Comparison of ENCODE assay signal across 37 cellular contexts in genomic region chr5:21880164-21880563, GRCh38.
"Had no signal": no experiment of that assay in that cellular context is flagged by ENCODE, and none has a peak within 500 bp of the region (broad histone marks: within the 10 kb centered on the region; RNA-seq: fewer than 3 reads in every experiment).

No MANE protein-coding gene starts in this region.

- H3K27ac Mint-ChIP-seq: activated naive CD4-positive, alpha-beta T cell treated with anti-CD3 and anti-CD28 coated beads for 36 hours; activated naive CD4-positive, alpha-beta T cell treated with anti-CD3 and anti-CD28 coated beads, Interleukin-2, amount 10 ng/mL, durations not matched to agents 7 days and 5 days; activated naive CD4-positive, alpha-beta T cell treated with anti-CD3 and anti-CD28 coated beads, Interleukin-2, amount 50 U/mL, for 24 hours; activated naive CD4-positive, alpha-beta T cell treated with anti-CD3 and anti-CD28 coated beads, Interleukin-2, amount 50 U/mL, for 72 hours; activated naive CD8-positive, alpha-beta T cell; activated naive CD8-positive, alpha-beta T cell treated with anti-CD3 and anti-CD28 coated beads for 36 hours; activated naive CD8-positive, alpha-beta T cell treated with anti-CD3 and anti-CD28 coated beads, Interleukin-2, amount 10 ng/mL, durations not matched to agents 7 days and 5 days; activated naive CD8-positive, alpha-beta T cell treated with anti-CD3 and anti-CD28 coated beads, Interleukin-2, amount 50 U/mL, for 24 hours; activated T-cell treated with anti-CD3 and anti-CD28 coated beads, Interleukin-2, amount 50 U/mL, for 24 hours; activated T-cell treated with anti-CD3 and anti-CD28 coated beads, Interleukin-2, amount 50 U/mL, for 72 hours; activated T-helper 1 cell treated with anti-CD3 and anti-CD28 coated beads, Interleukin-12 subunit alpha, Interleukin-12 subunit beta, Interleukin-2, Interleukin-4 antibody, amounts not matched to agents 30 ng/mL and 10 ng/mL and 1 ng/mL, durations not matched to agents 14 hours and 24 hours and 36 hours; activated T-helper 17 cell treated with anti-CD3 and anti-CD28 coated beads, Interleukin-2, amount 50 U/mL, for 72 hours; activated T-helper 2 cell treated with anti-CD3 and anti-CD28 coated beads, Interferon-gamma antibody, Interleukin-2, Interleukin-4, amounts not matched to agents 10 μg/mL and 5 μg/mL and 100 μg/mL, durations not matched to agents 14 hours and 24 hours and 36 hours; brain had no signal

- H3K4me1 ChIP-seq: adrenal gland, ascending aorta, body of pancreas, breast epithelium had no signal

- H3K36me3 ChIP-seq: adrenal gland, ascending aorta, brain microvascular endothelial cell, breast epithelium, cardiac muscle cell had no signal

- H3K27me3 Mint-ChIP-seq: activated naive CD4-positive, alpha-beta T cell treated with anti-CD3 and anti-CD28 coated beads, Interleukin-2, amount 10 ng/mL, durations not matched to agents 7 days and 5 days; activated naive CD4-positive, alpha-beta T cell treated with anti-CD3 and anti-CD28 coated beads, Interleukin-2, amount 50 U/mL, for 24 hours; activated naive CD8-positive, alpha-beta T cell; activated naive CD8-positive, alpha-beta T cell treated with anti-CD3 and anti-CD28 coated beads for 36 hours; activated naive CD8-positive, alpha-beta T cell treated with anti-CD3 and anti-CD28 coated beads, Interleukin-2, amount 10 ng/mL, durations not matched to agents 7 days and 5 days; activated naive CD8-positive, alpha-beta T cell treated with anti-CD3 and anti-CD28 coated beads, Interleukin-2, amount 50 U/mL, for 24 hours; activated T-cell treated with anti-CD3 and anti-CD28 coated beads, Interleukin-2, amount 50 U/mL, for 24 hours; activated T-helper 17 cell treated with anti-CD3 and anti-CD28 coated beads, Interleukin-2, amount 50 U/mL, for 72 hours; central memory CD8-positive, alpha-beta T cell had no signal

- H3K27ac ChIP-seq: adrenal gland, ascending aorta, body of pancreas, brain microvascular endothelial cell, breast epithelium, cardiac muscle cell had no signal

- H3K4me1 Mint-ChIP-seq: activated naive CD4-positive, alpha-beta T cell treated with anti-CD3 and anti-CD28 coated beads, Interleukin-2, amount 10 ng/mL, durations not matched to agents 7 days and 5 days; activated naive CD4-positive, alpha-beta T cell treated with anti-CD3 and anti-CD28 coated beads, Interleukin-2, amount 50 U/mL, for 24 hours; activated naive CD8-positive, alpha-beta T cell treated with anti-CD3 and anti-CD28 coated beads for 36 hours; activated naive CD8-positive, alpha-beta T cell treated with anti-CD3 and anti-CD28 coated beads, Interleukin-2, amount 10 ng/mL, durations not matched to agents 7 days and 5 days; activated naive CD8-positive, alpha-beta T cell treated with anti-CD3 and anti-CD28 coated beads, Interleukin-2, amount 50 U/mL, for 24 hours; activated T-helper 17 cell treated with anti-CD3 and anti-CD28 coated beads, Interleukin-2, amount 50 U/mL, for 72 hours; brain; central memory CD8-positive, alpha-beta T cell had no signal

- H3K27me3 ChIP-seq: adrenal gland, ascending aorta, body of pancreas, brain microvascular endothelial cell, breast epithelium, cardiac muscle cell had no signal

- H3K9me3 ChIP-seq: ascending aorta, body of pancreas, breast epithelium had no signal

- DNase-seq: activated effector memory CD4-positive, alpha-beta T cell treated with anti-CD3 and anti-CD28 coated beads, Interleukin-2, amount 50 U/mL, for 16 hours; activated effector memory CD4-positive, alpha-beta T cell treated with Interleukin-2 at 50 U/mL for 16 hours; activated gamma-delta T cell; activated gamma-delta T cell treated with Interleukin-2 at 50 U/mL for 16 hours; activated naive CD4-positive, alpha-beta T cell; activated naive CD4-positive, alpha-beta T cell treated with anti-CD3 and anti-CD28 coated beads for 36 hours; activated naive CD4-positive, alpha-beta T cell treated with anti-CD3 and anti-CD28 coated beads, Interleukin-2, amount 10 ng/mL, durations not matched to agents 7 days and 5 days; activated naive CD4-positive, alpha-beta T cell treated with anti-CD3 and anti-CD28 coated beads, Interleukin-2, amount 50 U/mL, for 16 hours; activated naive CD4-positive, alpha-beta T cell treated with Interleukin-2 at 50 U/mL for 16 hours; activated naive CD8-positive, alpha-beta T cell treated with anti-CD3 and anti-CD28 coated beads for 36 hours; activated naive CD8-positive, alpha-beta T cell treated with anti-CD3 and anti-CD28 coated beads, Interleukin-2, amount 10 ng/mL, durations not matched to agents 7 days and 5 days; activated naive CD8-positive, alpha-beta T cell treated with anti-CD3 and anti-CD28 coated beads, Interleukin-2, amount 50 U/mL, for 24 hours; activated T-cell treated with anti-CD3 and anti-CD28 coated beads, Interleukin-2, amount 50 U/mL, for 24 hours; activated T-cell treated with anti-CD3 and anti-CD28 coated beads, Interleukin-2, amount 50 U/mL, for 4 hours; activated T-cell treated with anti-CD3 and anti-CD28 coated beads, Interleukin-2, amount 50 U/mL, for 48 hours; activated T-cell treated with anti-CD3 and anti-CD28 coated beads, Interleukin-2, amount 50 U/mL, for 72 hours; adrenal gland; amniotic stem cell; amygdala; anterior cingulate cortex; aorta; body of pancreas; brain microvascular endothelial cell; caudate nucleus; central memory CD4-positive, alpha-beta T cell; cerebellar nuclear complex had no signal

- H3K36me3 Mint-ChIP-seq: activated naive CD4-positive, alpha-beta T cell treated with anti-CD3 and anti-CD28 coated beads, Interleukin-2, amount 10 ng/mL, durations not matched to agents 7 days and 5 days; activated naive CD4-positive, alpha-beta T cell treated with anti-CD3 and anti-CD28 coated beads, Interleukin-2, amount 50 U/mL, for 24 hours; activated naive CD4-positive, alpha-beta T cell treated with anti-CD3 and anti-CD28 coated beads, Interleukin-2, amount 50 U/mL, for 72 hours; activated naive CD8-positive, alpha-beta T cell; activated naive CD8-positive, alpha-beta T cell treated with anti-CD3 and anti-CD28 coated beads for 36 hours; activated naive CD8-positive, alpha-beta T cell treated with anti-CD3 and anti-CD28 coated beads, Interleukin-2, amount 10 ng/mL, durations not matched to agents 7 days and 5 days; brain had no signal

- H3K4me3 ChIP-seq: adrenal gland, ascending aorta, body of pancreas, breast epithelium, cardiac muscle cell had no signal

- H3K9me3 Mint-ChIP-seq: brain had no signal

- H3K4me3 Mint-ChIP-seq: activated naive CD4-positive, alpha-beta T cell treated with anti-CD3 and anti-CD28 coated beads for 36 hours; activated naive CD4-positive, alpha-beta T cell treated with anti-CD3 and anti-CD28 coated beads, Interleukin-2, amount 10 ng/mL, durations not matched to agents 7 days and 5 days; activated naive CD4-positive, alpha-beta T cell treated with anti-CD3 and anti-CD28 coated beads, Interleukin-2, amount 50 U/mL, for 24 hours; activated naive CD8-positive, alpha-beta T cell; activated naive CD8-positive, alpha-beta T cell treated with anti-CD3 and anti-CD28 coated beads for 36 hours; activated naive CD8-positive, alpha-beta T cell treated with anti-CD3 and anti-CD28 coated beads, Interleukin-2, amount 10 ng/mL, durations not matched to agents 7 days and 5 days; activated naive CD8-positive, alpha-beta T cell treated with anti-CD3 and anti-CD28 coated beads, Interleukin-2, amount 50 U/mL, for 24 hours; activated T-cell treated with anti-CD3 and anti-CD28 coated beads, Interleukin-2, amount 50 U/mL, for 24 hours; activated T-cell treated with anti-CD3 and anti-CD28 coated beads, Interleukin-2, amount 50 U/mL, for 4 hours; activated T-cell treated with anti-CD3 and anti-CD28 coated beads, Interleukin-2, amount 50 U/mL, for 72 hours; activated T-helper 1 cell treated with anti-CD3 and anti-CD28 coated beads, Interleukin-12 subunit alpha, Interleukin-12 subunit beta, Interleukin-2, Interleukin-4 antibody, amounts not matched to agents 30 ng/mL and 10 ng/mL and 1 ng/mL, durations not matched to agents 14 hours and 24 hours and 36 hours; activated T-helper 17 cell treated with anti-CD3 and anti-CD28 coated beads, Interleukin-2, amount 50 U/mL, for 72 hours; brain; central memory CD8-positive, alpha-beta T cell had no signal

- ATAC-seq: activated naive CD4-positive, alpha-beta T cell treated with anti-CD3 and anti-CD28 coated beads, Interleukin-2, amount 50 U/mL, for 72 hours; activated naive CD8-positive, alpha-beta T cell treated with anti-CD3 and anti-CD28 coated beads, Interleukin-2, amount 50 U/mL, for 24 hours; activated T-cell treated with anti-CD3 and anti-CD28 coated beads, Interleukin-2, amount 50 U/mL, for 4 hours; activated T-cell treated with anti-CD3 and anti-CD28 coated beads, Interleukin-2, amount 50 U/mL, for 72 hours; activated T-helper 17 cell treated with anti-CD3 and anti-CD28 coated beads, Interleukin-2, amount 50 U/mL, for 72 hours; body of pancreas had no signal
